In genomic region chr1:94236630-94237290, GRCh38 we compare ENCODE assay signal across 1 cellular context.
TF ChIP-seq lines count a peak whose summit lies in the region.

No MANE protein-coding gene starts in this region.

TF ChIP-seq in HepG2, 621 proteins besides CTCF, POLR2A, EP300 and RAD21 (continued from another document):
- TF ChIP-seq, protein P1, sequence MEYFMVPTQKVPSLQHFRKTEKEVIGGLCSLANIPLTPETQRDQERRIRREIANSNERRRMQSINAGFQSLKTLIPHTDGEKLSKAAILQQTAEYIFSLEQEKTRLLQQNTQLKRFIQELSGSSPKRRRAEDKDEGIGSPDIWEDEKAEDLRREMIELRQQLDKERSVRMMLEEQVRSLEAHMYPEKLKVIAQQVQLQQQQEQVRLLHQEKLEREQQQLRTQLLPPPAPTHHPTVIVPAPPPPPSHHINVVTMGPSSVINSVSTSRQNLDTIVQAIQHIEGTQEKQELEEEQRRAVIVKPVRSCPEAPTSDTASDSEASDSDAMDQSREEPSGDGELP (IDR thresholded peaks at IDR 0.05; ENCODE audit: borderline replicate concordance, low read depth): no peak
- TF ChIP-seq HBP1 (CRISPR knock-in tag; IDR thresholded peaks at IDR 0.05; ENCODE audit: low read depth): 0 out of 2 replicates have a peak, but pooled peaks have one; percentile 32
- TF ChIP-seq POLR2AphosphoS2 (IDR thresholded peaks at IDR 0.05; ENCODE audit: low read depth, low read length): no peak
- TF ChIP-seq ZNF891 (CRISPR knock-in tag; IDR thresholded peaks at IDR 0.05): 0 out of 2 replicates have a peak, but pooled peaks have one; percentile 13
- TF ChIP-seq ZNF18 (CRISPR knock-in tag; IDR thresholded peaks at IDR 0.05; ENCODE audit: insufficient replicate concordance): no peak
- no peak for TF ChIP-seq HNF1A (IDR thresholded peaks at IDR 0.05; ENCODE audit: low read depth)
- TF ChIP-seq HNF1A (CRISPR knock-in tag; IDR thresholded peaks at IDR 0.05; ENCODE audit: borderline replicate concordance): no peak
- no peak for TF ChIP-seq ZNF451 (CRISPR knock-in tag; IDR thresholded peaks at IDR 0.05)
- 0 out of 2 replicates have a peak, but pooled peaks have one; percentile 42 for TF ChIP-seq ARHGAP35 (CRISPR knock-in tag; IDR thresholded peaks at IDR 0.05; ENCODE audit: borderline replicate concordance)
- no peak for TF ChIP-seq ZNF44 (CRISPR knock-in tag; IDR thresholded peaks at IDR 0.05)
- TF ChIP-seq ZGPAT (CRISPR knock-in tag; IDR thresholded peaks at IDR 0.05): peak; percentile 14; the same call in 1 of the 2 replicates
- TF ChIP-seq, protein P2, sequence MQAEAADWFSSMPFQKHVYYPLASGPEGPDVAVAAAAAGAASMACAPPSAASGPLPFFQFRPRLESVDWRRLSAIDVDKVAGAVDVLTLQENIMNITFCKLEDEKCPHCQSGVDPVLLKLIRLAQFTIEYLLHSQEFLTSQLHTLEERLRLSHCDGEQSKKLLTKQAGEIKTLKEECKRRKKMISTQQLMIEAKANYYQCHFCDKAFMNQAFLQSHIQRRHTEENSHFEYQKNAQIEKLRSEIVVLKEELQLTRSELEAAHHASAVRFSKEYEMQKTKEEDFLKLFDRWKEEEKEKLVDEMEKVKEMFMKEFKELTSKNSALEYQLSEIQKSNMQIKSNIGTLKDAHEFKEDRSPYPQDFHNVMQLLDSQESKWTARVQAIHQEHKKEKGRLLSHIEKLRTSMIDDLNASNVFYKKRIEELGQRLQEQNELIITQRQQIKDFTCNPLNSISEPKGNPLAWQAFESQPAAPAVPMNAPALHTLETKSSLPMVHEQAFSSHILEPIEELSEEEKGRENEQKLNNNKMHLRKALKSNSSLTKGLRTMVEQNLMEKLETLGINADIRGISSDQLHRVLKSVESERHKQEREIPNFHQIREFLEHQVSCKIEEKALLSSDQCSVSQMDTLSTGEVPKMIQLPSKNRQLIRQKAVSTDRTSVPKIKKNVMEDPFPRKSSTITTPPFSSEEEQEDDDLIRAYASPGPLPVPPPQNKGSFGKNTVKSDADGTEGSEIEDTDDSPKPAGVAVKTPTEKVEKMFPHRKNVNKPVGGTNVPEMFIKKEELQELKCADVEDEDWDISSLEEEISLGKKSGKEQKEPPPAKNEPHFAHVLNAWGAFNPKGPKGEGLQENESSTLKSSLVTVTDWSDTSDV (CRISPR knock-in tag; IDR thresholded peaks at IDR 0.05): 0 out of 2 replicates have a peak, but pooled peaks have one; percentile 40
- TF ChIP-seq MYNN (CRISPR knock-in tag; IDR thresholded peaks at IDR 0.05; ENCODE audit: low read depth): no peak
- TF ChIP-seq, protein P3, sequence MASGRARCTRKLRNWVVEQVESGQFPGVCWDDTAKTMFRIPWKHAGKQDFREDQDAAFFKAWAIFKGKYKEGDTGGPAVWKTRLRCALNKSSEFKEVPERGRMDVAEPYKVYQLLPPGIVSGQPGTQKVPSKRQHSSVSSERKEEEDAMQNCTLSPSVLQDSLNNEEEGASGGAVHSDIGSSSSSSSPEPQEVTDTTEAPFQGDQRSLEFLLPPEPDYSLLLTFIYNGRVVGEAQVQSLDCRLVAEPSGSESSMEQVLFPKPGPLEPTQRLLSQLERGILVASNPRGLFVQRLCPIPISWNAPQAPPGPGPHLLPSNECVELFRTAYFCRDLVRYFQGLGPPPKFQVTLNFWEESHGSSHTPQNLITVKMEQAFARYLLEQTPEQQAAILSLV (CRISPR knock-in tag; IDR thresholded peaks at IDR 0.05; ENCODE audit: borderline replicate concordance): 0 out of 2 replicates have a peak, but pooled peaks have one; percentile 1
- TF ChIP-seq, protein P4, sequence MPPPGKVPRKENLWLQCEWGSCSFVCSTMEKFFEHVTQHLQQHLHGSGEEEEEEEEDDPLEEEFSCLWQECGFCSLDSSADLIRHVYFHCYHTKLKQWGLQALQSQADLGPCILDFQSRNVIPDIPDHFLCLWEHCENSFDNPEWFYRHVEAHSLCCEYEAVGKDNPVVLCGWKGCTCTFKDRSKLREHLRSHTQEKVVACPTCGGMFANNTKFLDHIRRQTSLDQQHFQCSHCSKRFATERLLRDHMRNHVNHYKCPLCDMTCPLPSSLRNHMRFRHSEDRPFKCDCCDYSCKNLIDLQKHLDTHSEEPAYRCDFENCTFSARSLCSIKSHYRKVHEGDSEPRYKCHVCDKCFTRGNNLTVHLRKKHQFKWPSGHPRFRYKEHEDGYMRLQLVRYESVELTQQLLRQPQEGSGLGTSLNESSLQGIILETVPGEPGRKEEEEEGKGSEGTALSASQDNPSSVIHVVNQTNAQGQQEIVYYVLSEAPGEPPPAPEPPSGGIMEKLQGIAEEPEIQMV (CRISPR knock-in tag; IDR thresholded peaks at IDR 0.05; ENCODE audit: low read depth): no peak; the same call in 1 of the 2 replicates
- peak; percentile 69; the same call in 1 of the 2 replicates for TF ChIP-seq MYPOP (CRISPR knock-in tag; IDR thresholded peaks at IDR 0.05)
- TF ChIP-seq ZNF614 (CRISPR knock-in tag; IDR thresholded peaks at IDR 0.05; ENCODE audit: borderline replicate concordance): no peak
- 0 out of 2 replicates have a peak, but pooled peaks have one; percentile 44 for TF ChIP-seq ZNF788 (CRISPR knock-in tag; IDR thresholded peaks at IDR 0.05; ENCODE audit: borderline replicate concordance)
- TF ChIP-seq MIER3 (CRISPR knock-in tag; IDR thresholded peaks at IDR 0.05; ENCODE audit: borderline replicate concordance): no peak
- TF ChIP-seq ZNF564 (CRISPR knock-in tag; IDR thresholded peaks at IDR 0.05): 0 out of 2 replicates have a peak, but pooled peaks have one; percentile 45
- TF ChIP-seq GTF3A (CRISPR knock-in tag; conservative IDR thresholded peaks at IDR 0.05): no peak
- TF ChIP-seq HNRNPLL (IDR thresholded peaks at IDR 0.05; ENCODE audit: low read depth, low read length, poor library complexity, severe bottlenecking): no peak
- TF ChIP-seq AHDC1 (CRISPR knock-in tag; IDR thresholded peaks at IDR 0.05; ENCODE audit: borderline replicate concordance): 0 out of 2 replicates have a peak, but pooled peaks have one; percentile 22
- 0 out of 2 replicates have a peak, but pooled peaks have one; percentile 15 for TF ChIP-seq ZNF430 (CRISPR knock-in tag; IDR thresholded peaks at IDR 0.05)
- 0 out of 2 replicates have a peak, but pooled peaks have one; percentile 0 for TF ChIP-seq ZNF607 (CRISPR knock-in tag; IDR thresholded peaks at IDR 0.05; ENCODE audit: borderline replicate concordance)
- no peak for TF ChIP-seq NFIB (CRISPR knock-in tag; IDR thresholded peaks at IDR 0.05; ENCODE audit: borderline replicate concordance)
- TF ChIP-seq GFI1 (CRISPR knock-in tag; IDR thresholded peaks at IDR 0.05; ENCODE audit: borderline replicate concordance): no peak
- peak; percentile 31 for TF ChIP-seq ZEB1 (IDR thresholded peaks at IDR 0.05; ENCODE audit: insufficient replicate concordance, low read depth)
- TF ChIP-seq ZFY (CRISPR knock-in tag; IDR thresholded peaks at IDR 0.05): no peak
- TF ChIP-seq HIVEP1 (CRISPR knock-in tag; IDR thresholded peaks at IDR 0.05): no peak
- 0 out of 2 replicates have a peak, but pooled peaks have one; percentile 16 for TF ChIP-seq ZNF230 (CRISPR knock-in tag; IDR thresholded peaks at IDR 0.05)
